In genomic region chr3:118666-119065, GRCh38 we compare ENCODE assay signal across 17 cellular contexts.
DNase-seq lines count a peak whose midpoint lies in the region; ATAC-seq and TF ChIP-seq lines count a peak whose summit lies in the region.
"Had no signal": no experiment of that assay in that cellular context is flagged by ENCODE, and none has a peak within 500 bp of the region (broad histone marks: within the 10 kb centered on the region; RNA-seq: fewer than 3 reads in every experiment).

No MANE protein-coding gene starts in this region.

- H3K4me3 Mint-ChIP-seq in endodermal cell, result no peak overlapping the region
- H3K4me3 Mint-ChIP-seq: B cell; CD4-positive, alpha-beta T cell; CD8-positive, alpha-beta T cell had no signal

- H3K27me3 Mint-ChIP-seq in endodermal cell (ENCODE audit: insufficient read depth), result peaks cover 20% of the 10 kb centered on the region
- H3K27me3 Mint-ChIP-seq: B cell; CD4-positive, alpha-beta T cell had no signal

- no peak overlapping the region for H3K9ac ChIP-seq in endodermal cell (ENCODE audit: extremely low read depth, low read length, poor library complexity, severe bottlenecking)
- H3K9ac ChIP-seq: BLaER1 treated with 17β-estradiol and CSF1 and Interleukin-3, amounts not matched to agents 10 nM and 100 nM had no signal

- no peaks in the 10 kb centered on the region for H3K9me3 ChIP-seq in right cardiac atrium (ENCODE audit: control insufficient read depth, low read length)
- no peaks in the 10 kb centered on the region for H3K9me3 ChIP-seq in left ventricle myocardium inferior (replicated peaks)
- peaks cover 0 to 4% (median 0%) of the 10 kb centered on the region in 11 donors for H3K9me3 ChIP-seq in heart right ventricle
- H3K9me3 ChIP-seq in endodermal cell (ENCODE audit: control insufficient read depth, low read length), result peaks cover 84% of the 10 kb centered on the region
- H3K9me3 ChIP-seq: A549; BLaER1 treated with 17β-estradiol and CSF1 and Interleukin-3, amounts not matched to agents 10 nM and 100 nM; Caco-2 had no signal

- H3K36me3 Mint-ChIP-seq in endodermal cell (ENCODE audit: low read depth), result no peaks in the 10 kb centered on the region
- H3K36me3 Mint-ChIP-seq: CD8-positive, alpha-beta T cell had no signal

- no peaks in the 10 kb centered on the region for H3K9me3 Mint-ChIP-seq in endodermal cell
- H3K9me3 Mint-ChIP-seq: CD8-positive, alpha-beta T cell had no signal

- no peaks in the 10 kb centered on the region for H3K27me3 ChIP-seq in right cardiac atrium (ENCODE audit: control insufficient read depth, insufficient read depth)
- no peaks in the 10 kb centered on the region for H3K27me3 ChIP-seq in left ventricle myocardium inferior (ENCODE audit: low read depth)
- no peaks in the 10 kb centered on the region for H3K27me3 ChIP-seq in heart right ventricle
- H3K27me3 ChIP-seq in endodermal cell (ENCODE audit: control insufficient read depth, insufficient read depth, low read length, poor library complexity, severe bottlenecking), result peaks cover 16% of the 10 kb centered on the region
- H3K27me3 ChIP-seq: BLaER1 treated with 17β-estradiol and CSF1 and Interleukin-3, amounts not matched to agents 10 nM and 100 nM had no signal

- no peaks in the 10 kb centered on the region for H3K4me1 Mint-ChIP-seq in endodermal cell
- H3K4me1 Mint-ChIP-seq: B cell had no signal

- peak; percentile 42 for ATAC-seq in Right ventricle myocardium inferior
- ATAC-seq in right cardiac atrium, result no peak
- no peak for ATAC-seq in heart right ventricle
- ATAC-seq: A549; CD8-positive, alpha-beta T cell had no signal

- TF ChIP-seq CTCF in left ventricle myocardium inferior (IDR thresholded peaks at IDR 0.05; ENCODE audit: borderline replicate concordance), result no peak
- no peak for TF ChIP-seq CTCF in heart right ventricle (IDR thresholded peaks at IDR 0.05)
- no peak for TF ChIP-seq CTCF in endodermal cell (conservative IDR thresholded peaks at IDR 0.05)

- no peak overlapping the region for H3K4me3 ChIP-seq in right cardiac atrium (ENCODE audit: low read length)
- H3K4me3 ChIP-seq in left ventricle myocardium inferior, result no peak overlapping the region
- no peak overlapping the region for H3K4me3 ChIP-seq in heart right ventricle
- no peak overlapping the region for H3K4me3 ChIP-seq in endodermal cell (ENCODE audit: low read length)
- H3K4me3 ChIP-seq: A549; BLaER1 treated with 17β-estradiol and CSF1 and Interleukin-3, amounts not matched to agents 10 nM and 100 nM had no signal

- H3K4me1 ChIP-seq in right cardiac atrium (ENCODE audit: control insufficient read depth, insufficient read depth, low read length), result no peaks in the 10 kb centered on the region
- peaks cover 20% of the 10 kb centered on the region for H3K4me1 ChIP-seq in left ventricle myocardium inferior
- H3K4me1 ChIP-seq in heart right ventricle, result no peaks in the 10 kb centered on the region
- H3K4me1 ChIP-seq in endodermal cell (ENCODE audit: control insufficient read depth, insufficient read depth, low read length), result no peaks in the 10 kb centered on the region
- H3K4me1 ChIP-seq: A549; BLaER1 treated with 17β-estradiol and CSF1 and Interleukin-3, amounts not matched to agents 10 nM and 100 nM; Caco-2 had no signal

- H3K36me3 ChIP-seq in left ventricle myocardium inferior (no peaks in the 10 kb centered on the region), heart right ventricle (no peaks in the 10 kb centered on the region), endodermal cell (ENCODE audit: control insufficient read depth, insufficient read depth, low read length) (no peaks in the 10 kb centered on the region)
- H3K36me3 ChIP-seq: BLaER1 treated with 17β-estradiol and CSF1 and Interleukin-3, amounts not matched to agents 10 nM and 100 nM had no signal

- H3K27ac ChIP-seq in right cardiac atrium (ENCODE audit: low read length) (no peak overlapping the region), left ventricle myocardium inferior (replicated peaks) (peak overlapping the region; percentile 51), heart right ventricle (no peak overlapping the region), endodermal cell (ENCODE audit: low read depth, low read length) (peak overlapping the region; percentile 12)
- H3K27ac ChIP-seq: 22Rv1; A549; BLaER1 treated with 17β-estradiol and CSF1 and Interleukin-3, amounts not matched to agents 10 nM and 100 nM; C4-2B had no signal

- DNase-seq in Right ventricle myocardium inferior (ENCODE audit: missing footprints) (no peak), right cardiac atrium (no peak), left ventricle myocardium inferior (no peak), heart right ventricle (no peak), endodermal cell (no peak)
- DNase-seq: AML-193; Caco-2; Calu3; CD4-positive, alpha-beta T cell; CD8-positive, alpha-beta T cell; DMS79 treated with DMSO at 0.1 percent for 48 hours; GF-D8 had no signal

- WGBS in right cardiac atrium, result 58% methylated on average over 1 of the region's 1 CpG
- WGBS in heart right ventricle, 2 donors, result 49 to 58% methylated on average over 1 of the region's 1 CpG
- WGBS in endodermal cell (ENCODE audit: insufficient coverage in 1 of 2, insufficient read length in 1 of 2), 2 experiments, result 39 to 43% methylated on average over 1 of the region's 1 CpG

- intact Hi-C loops in Right ventricle myocardium inferior (cut with DNase I) (no loop called here), right cardiac atrium (cut with DNase I) (no loop called here), left ventricle myocardium inferior (cut with micrococcal nuclease) (no loop called here), heart right ventricle (cut with DNase I) (no loop called here)

- H3K27ac Mint-ChIP-seq in endodermal cell, result no peak overlapping the region
- H3K27ac Mint-ChIP-seq: B cell; CD4-positive, alpha-beta T cell; CD8-positive, alpha-beta T cell had no signal

Comparison
In these comparisons a context has a peak if more than half of its experiments do, and no peak if none do; other contexts are left out.
1. H3K27ac ChIP-seq: peak in left ventricle myocardium inferior (single experiment) and endodermal cell (single experiment); none in right cardiac atrium (single experiment) and heart right ventricle (0 of 10).